In genomic region chr19:16376241-16376640, GRCh38 we compare ENCODE assay signal across 1 cellular context.
TF ChIP-seq lines count a peak whose summit lies in the region.

No MANE protein-coding gene starts in this region.

TF ChIP-seq in SK-N-SH, 30 proteins besides CTCF, POLR2A, EP300 and RAD21 (continued from another document):
- TF ChIP-seq PBX3 (IDR thresholded peaks at IDR 0.05), result no peak
- TF ChIP-seq ELF1 (IDR thresholded peaks at IDR 0.05), result no peak
- TF ChIP-seq EZH2phosphoT487 (IDR thresholded peaks at IDR 0.05; ENCODE audit: borderline replicate concordance, low read depth), result no peak
- TF ChIP-seq FOXM1 (IDR thresholded peaks at IDR 0.05; ENCODE audit: low read depth), result no peak
- no peak for TF ChIP-seq TEAD4 (IDR thresholded peaks at IDR 0.05; ENCODE audit: borderline replicate concordance, insufficient read depth)
- TF ChIP-seq IRF3 (IDR thresholded peaks at IDR 0.05; ENCODE audit: low read depth, low read length), result no peak
- TF ChIP-seq MEF2A (IDR thresholded peaks at IDR 0.05; ENCODE audit: borderline replicate concordance, low read depth), result no peak
- TF ChIP-seq YY1 (IDR thresholded peaks at IDR 0.05; ENCODE audit: low read depth), result no peak
- TF ChIP-seq FOSL2 (IDR thresholded peaks at IDR 0.05; ENCODE audit: borderline replicate concordance, low read depth), result no peak
